15 cellular contexts compared by ENCODE assay signal in the genomic region with DNA sequence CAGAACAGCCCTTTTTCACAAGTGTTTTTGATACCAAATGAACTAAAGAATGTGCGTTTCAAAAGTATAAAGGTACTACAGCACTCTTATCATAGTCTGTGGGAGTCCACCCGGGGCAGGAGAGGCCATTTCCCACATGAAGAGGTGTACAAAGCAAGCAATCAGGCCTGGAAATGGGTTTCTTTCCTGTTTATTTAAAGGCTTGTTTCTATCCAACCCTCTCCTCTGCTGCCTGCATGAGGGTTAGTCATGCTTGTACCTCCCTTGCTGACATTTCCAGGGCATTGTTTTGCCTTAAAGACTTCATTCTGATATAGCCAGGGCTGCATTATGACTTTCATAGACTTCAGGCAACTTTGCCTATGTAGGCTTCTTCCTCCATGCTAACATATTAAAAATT. TPM values are rescaled to one million over a fixed set of nuclear protein-coding genes. Genes with fewer than 3 reads are reported as not detected.
DNase-seq lines count a peak whose midpoint lies in the region; ATAC-seq and TF ChIP-seq lines count a peak whose summit lies in the region.
"Had no signal": no experiment of that assay in that cellular context is flagged by ENCODE, and none has a peak within 500 bp of the region (broad histone marks: within the 10 kb centered on the region; RNA-seq: fewer than 3 reads in every experiment).

No MANE protein-coding gene starts in this region.

- no peak for TF ChIP-seq POLR2A in heart left ventricle (IDR thresholded peaks at IDR 0.05)

- no peak overlapping the region for H3K27ac Mint-ChIP-seq in glutamatergic neuron (ENCODE audit: unreplicated experiment)
- H3K27ac Mint-ChIP-seq in neural progenitor cell, result no peak overlapping the region
- H3K27ac Mint-ChIP-seq: CD8-positive, alpha-beta memory T cell; GM23338; H9 had no signal

- peaks cover 2% of the 10 kb centered on the region for H3K9me3 Mint-ChIP-seq in glutamatergic neuron (ENCODE audit: unreplicated experiment)
- no peaks in the 10 kb centered on the region for H3K9me3 Mint-ChIP-seq in neural progenitor cell
- H3K9me3 Mint-ChIP-seq: CD8-positive, alpha-beta memory T cell; GM23338; H9 had no signal

- no peak overlapping the region for H3K4me2 ChIP-seq in neural progenitor cell
- H3K4me2 ChIP-seq: BLaER1, GM23338 had no signal

- H3K4me1 ChIP-seq in heart left ventricle, result no peaks in the 10 kb centered on the region
- H3K4me1 ChIP-seq in neural progenitor cell, result no peaks in the 10 kb centered on the region
- H3K4me1 ChIP-seq: BLaER1 had no signal

- no peak overlapping the region for H3K4me3 ChIP-seq in heart left ventricle
- no peak overlapping the region for H3K4me3 ChIP-seq in H7 (ENCODE audit: insufficient read depth, low read depth, low read length)
- no peak overlapping the region for H3K4me3 ChIP-seq in neural progenitor cell
- H3K4me3 ChIP-seq: BLaER1, GM23338 had no signal

- H3K36me3 ChIP-seq in heart left ventricle (no peaks in the 10 kb centered on the region), H7 (replicated peaks; ENCODE audit: control insufficient read depth, insufficient read depth, low read length) (no peaks in the 10 kb centered on the region), neural progenitor cell (no peaks in the 10 kb centered on the region)
- H3K36me3 ChIP-seq: BLaER1 had no signal

- H3K27me3 Mint-ChIP-seq in glutamatergic neuron (ENCODE audit: unreplicated experiment), result peaks cover 3% of the 10 kb centered on the region
- peaks cover 6% of the 10 kb centered on the region for H3K27me3 Mint-ChIP-seq in neural progenitor cell (ENCODE audit: insufficient read depth, low read depth)
- H3K27me3 Mint-ChIP-seq: CD8-positive, alpha-beta memory T cell had no signal

- H3K9me3 ChIP-seq in heart left ventricle (no peaks in the 10 kb centered on the region), neural progenitor cell (ENCODE audit: low read depth) (no peaks in the 10 kb centered on the region)
- H3K9me3 ChIP-seq: BLaER1 had no signal

- DNase-seq in heart left ventricle (no peak), Right ventricle myocardium inferior (ENCODE audit: missing footprints) (no peak), lung microvascular endothelial cell (ENCODE audit: low read depth in 2 of 2) (peak; percentile 51 to 87), glutamatergic neuron (no peak), H7 (no peak), neural progenitor cell (ENCODE audit: low spot score) (no peak)
- DNase-seq: 8988T; AML-193; CD8-positive, alpha-beta memory T cell; DMS79; EL; H9 had no signal

- intact Hi-C loops in heart left ventricle (cut with DNase I), result no loop called here
- intact Hi-C loops in Right ventricle myocardium inferior (cut with DNase I), result no loop called here

- H3K4me3 Mint-ChIP-seq in glutamatergic neuron (ENCODE audit: unreplicated experiment), result no peak overlapping the region
- no peak overlapping the region for H3K4me3 Mint-ChIP-seq in neural progenitor cell
- H3K4me3 Mint-ChIP-seq: CD8-positive, alpha-beta memory T cell; GM23338; H9 had no signal

- peaks cover 0 to 12% (median 0%) of the 10 kb centered on the region in 9 donors for H3K27me3 ChIP-seq in heart left ventricle
- H3K27me3 ChIP-seq in H7 (ENCODE audit: control insufficient read depth, insufficient read depth, low read length), result no peaks in the 10 kb centered on the region
- H3K27me3 ChIP-seq in neural progenitor cell, result no peaks in the 10 kb centered on the region
- H3K27me3 ChIP-seq: BLaER1 had no signal

- H4K20me1 ChIP-seq in neural progenitor cell (ENCODE audit: low read depth), result no peaks in the 10 kb centered on the region
- H4K20me1 ChIP-seq: BLaER1 had no signal

- H3K36me3 Mint-ChIP-seq in glutamatergic neuron (ENCODE audit: unreplicated experiment) (no peaks in the 10 kb centered on the region), neural progenitor cell (no peaks in the 10 kb centered on the region)

- TF ChIP-seq CTCF in heart left ventricle (IDR thresholded peaks at IDR 0.05) (no peak), glutamatergic neuron (IDR thresholded peaks at IDR 0.05; ENCODE audit: partially characterized antibody, unreplicated experiment) (no peak), neural progenitor cell (IDR thresholded peaks at IDR 0.05) (no peak)

- no peaks in the 10 kb centered on the region for H3K4me1 Mint-ChIP-seq in glutamatergic neuron (ENCODE audit: low read depth, unreplicated experiment)
- H3K4me1 Mint-ChIP-seq in neural progenitor cell, result no peaks in the 10 kb centered on the region
- H3K4me1 Mint-ChIP-seq: GM23338, H9 had no signal

- H3K9ac ChIP-seq in neural progenitor cell, result no peak overlapping the region
- H3K9ac ChIP-seq: BLaER1 had no signal

- 57 to 65% (median 61%) methylated on average over 2 of the region's 2 CpGs for WGBS in heart left ventricle, 4 donors

- no peak overlapping the region for H3K27ac ChIP-seq in heart left ventricle
- no peak overlapping the region for H3K27ac ChIP-seq in neural progenitor cell
- H3K27ac ChIP-seq: BLaER1 had no signal

- no peak overlapping the region for H2AFZ ChIP-seq in neural progenitor cell (replicated peaks)
- H2AFZ ChIP-seq: GM23338 had no signal

- H3K79me2 ChIP-seq in neural progenitor cell (ENCODE audit: low read depth), result no peaks in the 10 kb centered on the region

- no peaks in the 10 kb centered on the region for H3F3A ChIP-seq in neural progenitor cell (ENCODE audit: low read depth)

- ATAC-seq in heart left ventricle (peak in 3 of 4 donors; percentile 29 to 50 (median 39)), Right ventricle myocardium inferior (no peak), esophagus mucosa (peak; percentile 18)
- ATAC-seq: GM23338 had no signal

RNA-seq across cellular contexts. Expression of a gene that starts 11.6 kb away (rescaled TPM):
- 1 to 10 TPM; 1.1 to 9.7 (median 5.3) TPM for total RNA-seq in heart left ventricle
- polyA plus RNA-seq in heart left ventricle, result 1 to 10 TPM; 2.2 to 2.3 TPM
- total RNA-seq in Right ventricle myocardium inferior, result 7.1 TPM
- 5.3 TPM for total RNA-seq in esophagus mucosa
- 1.2 and 3.3 TPM in 2 replicates for total RNA-seq in lung microvascular endothelial cell
- total RNA-seq in glutamatergic neuron (ENCODE audit: unreplicated experiment), result not detected
- total RNA-seq in H7 (2014; rRNA removed; shearing (Covaris generic)), result not detected in 2 replicates
- not detected in 2 replicates for total RNA-seq in neural progenitor cell (ENCODE audit: low replicate concordance)
- total RNA-seq: GM23338, H9 had no signal
- polyA plus RNA-seq: GM23338 had no signal

RNA-seq across cellular contexts. Expression of a gene that starts 32.1 kb away (rescaled TPM):
- total RNA-seq in heart left ventricle, result 10 to 100 TPM in 6 of 9 donors, 1 to 10 TPM in 2, under 1 TPM in 1; 0.93 to 43.3 (median 18.0) TPM
- 10 to 100 TPM in 1 of 2 donors, 1 to 10 TPM in 1; 2.3 to 36.9 TPM for polyA plus RNA-seq in heart left ventricle
- 16.6 TPM for total RNA-seq in Right ventricle myocardium inferior
- total RNA-seq in esophagus mucosa, result 0.20 TPM
- not detected in 2 replicates for total RNA-seq in lung microvascular endothelial cell
- not detected for total RNA-seq in glutamatergic neuron (ENCODE audit: unreplicated experiment)
- not detected in 2 replicates for total RNA-seq in H7 (2014; rRNA removed; shearing (Covaris generic))
- total RNA-seq in neural progenitor cell (ENCODE audit: low replicate concordance), result not detected in 2 replicates
- total RNA-seq: GM23338 had no signal

Comparison
In these comparisons a context has a peak if more than half of its experiments do, and no peak if none do; other contexts are left out.
1. DNase-seq: peak in lung microvascular endothelial cell (2 of 2); none in heart left ventricle (0 of 5), Right ventricle myocardium inferior (single experiment), glutamatergic neuron (single experiment), H7 (single experiment) and neural progenitor cell (single experiment).